Comparison of ENCODE assay signal across 14 cellular contexts in the genomic region with DNA sequence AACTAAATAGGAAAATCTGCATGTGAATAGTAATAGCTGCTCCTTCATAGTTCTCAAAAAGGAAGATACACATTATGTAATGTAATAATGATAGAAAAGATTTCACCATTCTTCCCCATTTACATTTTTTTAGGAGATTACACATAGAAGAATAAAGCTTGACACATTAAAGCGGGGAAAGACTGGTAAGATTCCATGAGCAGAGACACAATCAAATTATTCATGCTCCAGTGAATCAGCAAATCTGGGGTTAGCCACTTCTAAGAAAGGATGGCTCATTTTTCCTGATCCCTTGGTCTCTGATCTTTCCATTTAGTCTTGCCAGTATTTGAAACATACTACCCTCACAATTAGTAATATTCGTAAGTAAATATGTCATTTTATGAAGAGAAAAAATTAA.
A peak's percentile ranks its signal among the peaks of the same experiment; 100 is the strongest.
DNase-seq lines count a peak whose midpoint lies in the region; ATAC-seq and TF ChIP-seq lines count a peak whose summit lies in the region.
"Had no signal": no experiment of that assay in that cellular context is flagged by ENCODE, and none has a peak within 500 bp of the region (broad histone marks: within the 10 kb centered on the region; RNA-seq: fewer than 3 reads in every experiment).

No MANE protein-coding gene starts in this region.

- H3K36me3 Mint-ChIP-seq in CD14-positive monocyte = peaks cover 33 to 49% of the 10 kb centered on the region in 2 donors

- no peak overlapping the region for H3K4me3 Mint-ChIP-seq in CD14-positive monocyte
- H3K4me3 Mint-ChIP-seq: activated T-cell treated with anti-CD3 and anti-CD28 coated beads, Interleukin-2, amount 50 U/mL, for 72 hours had no signal

- H3K4me1 Mint-ChIP-seq in CD14-positive monocyte = no peaks in the 10 kb centered on the region

- H3K4me3 ChIP-seq in HEK293 (ENCODE audit: low read depth, low read length) = no peak overlapping the region
- no peak overlapping the region for H3K4me3 ChIP-seq in astrocyte of the spinal cord (ENCODE audit: low read depth, low read length)
- H3K4me3 ChIP-seq in upper lobe of left lung = no peak overlapping the region
- no peak overlapping the region for H3K4me3 ChIP-seq in ascending aorta
- H3K4me3 ChIP-seq: gastroesophageal sphincter had no signal

- H3K27ac ChIP-seq in HEK293 (ENCODE audit: extremely low read depth, low read depth, low read length) (no peak overlapping the region), upper lobe of left lung (no peak overlapping the region), ascending aorta (no peak overlapping the region)
- H3K27ac ChIP-seq: gastroesophageal sphincter had no signal

- peaks cover 0 to 2% (median 0%) of the 10 kb centered on the region in 3 donors for H3K27me3 Mint-ChIP-seq in CD14-positive monocyte (ENCODE audit: low read depth in 3 of 3)

- no peaks in the 10 kb centered on the region for H3K9me3 ChIP-seq in HEK293 (ENCODE audit: control insufficient read depth, insufficient read depth, low read depth, low read length)
- H3K9me3 ChIP-seq in upper lobe of left lung = no peaks in the 10 kb centered on the region
- H3K9me3 ChIP-seq in ascending aorta = no peaks in the 10 kb centered on the region
- H3K9me3 ChIP-seq: gastroesophageal sphincter had no signal

- H3K4me1 ChIP-seq in HEK293 (ENCODE audit: control insufficient read depth, insufficient read depth, low read length) (peaks cover 3% of the 10 kb centered on the region; the same call in 1 of the 2 replicates), upper lobe of left lung (no peaks in the 10 kb centered on the region), ascending aorta (no peaks in the 10 kb centered on the region)
- H3K4me1 ChIP-seq: gastroesophageal sphincter had no signal

- peak overlapping the region in 3 of 7 donors; percentile 32 to 53 (median 32) for H3K27ac Mint-ChIP-seq in CD14-positive monocyte
- H3K27ac Mint-ChIP-seq: activated T-cell treated with anti-CD3 and anti-CD28 coated beads, Interleukin-2, amount 50 U/mL, for 72 hours had no signal

- H3K27me3 ChIP-seq in upper lobe of left lung (no peaks in the 10 kb centered on the region), ascending aorta (no peaks in the 10 kb centered on the region)
- H3K27me3 ChIP-seq: gastroesophageal sphincter had no signal

- TF ChIP-seq POLR2A in upper lobe of left lung (IDR thresholded peaks at IDR 0.05) = no peak

- H3K36me3 ChIP-seq in HEK293 (ENCODE audit: control insufficient read depth in 2 of 2, insufficient read depth in 1 of 2, low read length in 2 of 2) = peaks cover 6 to 15% of the 10 kb centered on the region in 2 experiments
- H3K36me3 ChIP-seq in upper lobe of left lung = peaks cover 0 to 29% (median 3%) of the 10 kb centered on the region in 4 donors
- peaks cover 5 to 9% of the 10 kb centered on the region in 2 donors for H3K36me3 ChIP-seq in ascending aorta

- ATAC-seq in upper lobe of left lung (ENCODE audit: low FRiP score in 2 of 2) = no peak
- ATAC-seq in HG03571 (IDR thresholded peaks at IDR 0.05; ENCODE audit: unreplicated experiment) = no peak
- ATAC-seq: activated T-cell treated with anti-CD3 and anti-CD28 coated beads, Interleukin-2, amount 50 U/mL, for 72 hours; gastroesophageal sphincter; Panc1 had no signal

- TF ChIP-seq CTCF in HEK293 (tag by site-specific recombination; IDR thresholded peaks at IDR 0.05) (no peak), astrocyte of the spinal cord (IDR thresholded peaks at IDR 0.05; ENCODE audit: low read depth, low read length) (no peak), CD14-positive monocyte (IDR thresholded peaks at IDR 0.05) (no peak), upper lobe of left lung (IDR thresholded peaks at IDR 0.05) (no peak), ascending aorta (IDR thresholded peaks at IDR 0.05) (no peak)

- in situ Hi-C loops in astrocyte of the spinal cord (cut with HindIII; ENCODE audit: low sequenced_read_pairs) = no loop called here

- TF ChIP-seq EP300 in upper lobe of left lung (IDR thresholded peaks at IDR 0.05) = no peak

- H3K9me3 Mint-ChIP-seq in CD14-positive monocyte = no peaks in the 10 kb centered on the region
- H3K9me3 Mint-ChIP-seq: activated T-cell treated with anti-CD3 and anti-CD28 coated beads, Interleukin-2, amount 50 U/mL, for 72 hours had no signal

- 68 to 85% methylated on average over 2 of the region's 2 CpGs for WGBS in upper lobe of left lung, 2 donors

- POLR2A ChIA-PET in HEK293 (lab: Yijun Ruan, JAX) = interaction anchor here (1.0 to 1.5 kb wide), 3 partner anchors 33 to 160 kb away, joined by 3 to 8 read pairs (median 3); partner anchors contain the start of gene USP32

- CTCF ChIA-PET in HEK293 (lab: Yijun Ruan, JAX) = interaction anchor here (0.7 to 3.8 kb wide), 23 partner anchors 8 to 756 kb away, joined by 3 to 39 read pairs (median 4); no protein-coding TSS in a partner anchor

- intact Hi-C loops in CD14-positive monocyte (cut with micrococcal nuclease) (no loop called here), ascending aorta (cut with DNase I) (no loop called here)

- DNase-seq in Ammon's horn (ENCODE audit: low spot score) = peak; percentile 18
- DNase-seq in astrocyte of the spinal cord (ENCODE audit: low read depth, low spot score) = peak; percentile 23
- peak; percentile 19 for DNase-seq in midbrain (lab: John Stamatoyannopoulos, UW)
- DNase-seq in CD14-positive monocyte (ENCODE audit: low spot score) = no peak
- no peak for DNase-seq in upper lobe of left lung
- DNase-seq in ascending aorta (ENCODE audit: low spot score in 2 of 2) = no peak
- DNase-seq: activated T-cell treated with anti-CD3 and anti-CD28 coated beads, Interleukin-2, amount 50 U/mL, for 72 hours; Calu3; left colon; stimulated activated CD4-positive, alpha-beta T cell treated with anti-CD3 and anti-CD28 coated beads, Interleukin-1b, Interleukin-23, amount 100 ng/mL, for 48 hours had no signal

TF ChIP-seq in HEK293, 187 proteins besides CTCF, POLR2A, EP300 and RAD21:
- TF ChIP-seq ZSCAN16 (tag by site-specific recombination; IDR thresholded peaks at IDR 0.05) (no peak), ZBTB48 (tag by site-specific recombination; IDR thresholded peaks at IDR 0.05) (0 out of 2 replicates have a peak, but pooled peaks have one; percentile 24), GLI2 (tag by site-specific recombination; IDR thresholded peaks at IDR 0.05; ENCODE audit: borderline replicate concordance, low read depth) (no peak)

Comparison
In these comparisons a context has a peak if more than half of its experiments do, and no peak if none do; other contexts are left out.
1. DNase-seq: peak in Ammon's horn (single experiment), astrocyte of the spinal cord (single experiment) and midbrain (single experiment); none in CD14-positive monocyte (single experiment), upper lobe of left lung (0 of 2) and ascending aorta (0 of 2).